ENCODE assay signal across 21 cellular contexts in the genomic region with DNA sequence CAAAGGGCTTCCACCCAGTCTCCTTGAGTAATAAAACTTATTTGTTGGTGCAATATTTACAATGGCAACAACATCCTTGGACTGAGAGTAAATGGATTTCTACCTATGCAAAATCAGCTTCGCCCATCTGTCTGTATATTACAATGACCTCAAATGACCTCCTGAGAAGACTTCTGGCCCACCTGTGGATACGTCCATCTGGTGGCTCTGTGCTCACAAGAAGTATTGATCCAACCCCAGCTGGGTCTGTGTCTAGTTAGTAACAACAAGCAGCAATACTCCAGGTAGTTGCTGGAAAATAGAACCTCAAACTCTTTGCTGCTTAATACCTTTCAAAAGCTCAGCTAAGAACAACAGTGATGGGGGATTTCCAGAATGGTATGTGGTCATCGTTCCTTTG. TPM values are rescaled to one million over a fixed set of nuclear protein-coding genes. Genes with fewer than 3 reads are reported as not detected.
DNase-seq lines count a peak whose midpoint lies in the region; ATAC-seq and TF ChIP-seq lines count a peak whose summit lies in the region.
"Had no signal": no experiment of that assay in that cellular context is flagged by ENCODE, and none has a peak within 500 bp of the region (broad histone marks: within the 10 kb centered on the region; RNA-seq: fewer than 3 reads in every experiment).

No MANE protein-coding gene starts in this region.

- no peak for TF ChIP-seq POLR2A in adrenal gland (IDR thresholded peaks at IDR 0.05)

- TF ChIP-seq CTCF in adrenal gland (IDR thresholded peaks at IDR 0.05): no peak

- intact Hi-C loops in adrenal gland (cut with DNase I): no loop called here

- H3K27me3 ChIP-seq in adrenal gland: no peaks in the 10 kb centered on the region

- DNase-seq in G401 (ENCODE audit: low spot score): peak; percentile 7
- peak; percentile 77 for DNase-seq in NCI-H146 treated with DMSO at 0.1 percent for 48 hours (lab: John Stamatoyannopoulos, UW; ENCODE audit: unreplicated experiment)
- DNase-seq in NCI-H82 (lab: John Stamatoyannopoulos, UW): peak; percentile 92
- DNase-seq in retina: peak; percentile 26
- DNase-seq in adrenal gland: no peak
- DNase-seq in NCI-H1417 treated with DMSO at 0.1 percent for 48 hours (lab: John Stamatoyannopoulos, UW): no peak
- DNase-seq: C1 segment of cervical spinal cord; CD4-positive, alpha-beta memory T cell; COR-L47; DMS79 treated with DMSO at 0.1 percent for 48 hours; NCI-H1048; NCI-H1436 treated with DMSO at 0.1 percent for 48 hours; NCI-H2029 treated with DMSO at 0.1 percent for 48 hours; NCI-H226; NCI-H510A; NCI-H774; RPMI8226; SHP77; T-cell had no signal

- no peak overlapping the region for H3K4me3 ChIP-seq in adrenal gland

- H3K9me3 ChIP-seq in adrenal gland (replicated peaks in 1 of 3): no peaks in the 10 kb centered on the region

- in situ Hi-C loops in G401 (cut with HindIII; ENCODE audit: low sequenced_read_pairs): no loop called here

- peaks cover 0 to 31% of the 10 kb centered on the region in 2 donors for H3K4me1 ChIP-seq in adrenal gland (replicated peaks in 1 of 2)

- 92 to 100% (median 95%) methylated on average over 3 of the region's 3 CpGs for WGBS in adrenal gland, 4 donors

- peaks cover 0 to 68% of the 10 kb centered on the region in 2 donors for H3K36me3 ChIP-seq in adrenal gland (replicated peaks in 1 of 2)

- no peak overlapping the region for H3K27ac ChIP-seq in adrenal gland
- H3K27ac ChIP-seq: HL-60 had no signal

- ATAC-seq in GM18517 (IDR thresholded peaks at IDR 0.05; ENCODE audit: unreplicated experiment): no peak
- ATAC-seq: T-cell had no signal

RNA-seq across cellular contexts. Expression of a gene that starts 31.9 kb away (rescaled TPM):
- 1.0 and 3.1 TPM in 2 replicates for total RNA-seq in G401 (2014; rRNA removed; shearing (Covaris generic))
- 10 to 100 TPM; 28.2 to 71.1 (median 47.4) TPM for total RNA-seq in adrenal gland
- polyA plus RNA-seq in adrenal gland: 10 to 100 TPM; 11.7 to 52.7 (median 12.1) TPM

RNA-seq across cellular contexts. Expression of a gene that starts 34.7 kb away (rescaled TPM):
- 37.7 and 42.0 TPM in 2 replicates for total RNA-seq in G401 (2014; rRNA removed; shearing (Covaris generic))
- total RNA-seq in adrenal gland: 100 to 1,000 TPM; 165 to 656 (median 343) TPM
- polyA plus RNA-seq in adrenal gland: 1,000 to 10,000 TPM in 1 of 3 donors, 100 to 1,000 TPM in 2; 144 to 1,199 (median 302) TPM
- total RNA-seq: CD4-positive, alpha-beta memory T cell had no signal

RNA-seq across cellular contexts. Expression of a gene that starts 35.4 kb away (rescaled TPM):
- total RNA-seq in G401 (2014; rRNA removed; shearing (Covaris generic)): 31.6 and 46.3 TPM in 2 replicates
- total RNA-seq in adrenal gland: 100 to 1,000 TPM in 7 of 8 donors, 10 to 100 TPM in 1; 42.7 to 396 (median 163) TPM
- 100 to 1,000 TPM in 1 of 3 donors, 10 to 100 TPM in 2; 60.1 to 176 (median 60.8) TPM for polyA plus RNA-seq in adrenal gland

Comparison
In these comparisons a context has a peak if more than half of its experiments do, and no peak if none do; other contexts are left out.
1. DNase-seq: peak in G401 (single experiment), NCI-H146 treated with DMSO at 0.1 percent for 48 hours (single experiment), NCI-H82 (single experiment) and retina (single experiment); none in adrenal gland (0 of 7) and NCI-H1417 treated with DMSO at 0.1 percent for 48 hours (single experiment).